ENCODE assay signal across 2 cellular contexts in the genomic region with DNA sequence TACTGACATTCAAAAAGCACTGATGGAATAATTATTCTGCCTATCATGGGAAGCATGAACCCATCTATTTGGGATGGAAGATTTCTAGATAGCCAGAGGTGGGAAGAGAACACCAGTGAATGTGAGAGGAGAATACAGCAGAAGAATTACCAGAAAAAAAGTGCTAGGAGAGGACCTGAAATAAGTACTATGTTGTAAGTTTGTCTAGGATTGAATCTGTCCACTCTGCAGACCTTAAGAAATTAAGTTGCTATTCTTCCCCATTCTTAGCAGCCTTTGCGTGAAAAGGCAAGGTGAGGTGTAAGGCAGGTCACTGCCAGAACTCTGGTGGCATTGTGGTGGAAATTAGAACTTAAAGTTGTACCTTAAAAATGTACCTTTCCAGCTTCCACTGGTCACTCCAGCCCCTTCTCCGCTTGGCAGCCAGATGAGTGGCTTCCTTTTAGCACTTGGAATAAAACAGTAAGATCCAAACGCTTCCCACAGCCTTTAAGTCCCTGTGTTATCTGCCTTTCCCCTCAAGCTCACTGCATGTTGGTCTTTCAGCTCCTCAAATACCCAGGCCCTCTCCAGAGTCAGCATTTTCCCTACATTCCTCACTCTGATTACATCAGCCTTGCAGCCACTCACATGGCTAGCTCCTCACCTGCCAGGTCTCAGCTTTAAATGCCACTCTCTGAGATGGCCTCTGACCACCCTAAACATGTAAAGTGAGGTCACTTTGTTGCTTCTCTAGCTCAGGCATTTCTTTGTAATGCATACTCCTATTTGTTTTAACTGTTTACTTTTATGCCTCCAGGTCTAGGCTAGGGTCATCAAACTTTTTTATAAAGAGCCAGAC.
A peak's percentile ranks its signal among the peaks of the same experiment; 100 is the strongest.
TF ChIP-seq lines count a peak whose summit lies in the region.

No MANE protein-coding gene starts in this region.

TF ChIP-seq in IMR-90, 13 proteins besides CTCF, POLR2A, EP300 and RAD21:
- TF ChIP-seq, protein P1, sequence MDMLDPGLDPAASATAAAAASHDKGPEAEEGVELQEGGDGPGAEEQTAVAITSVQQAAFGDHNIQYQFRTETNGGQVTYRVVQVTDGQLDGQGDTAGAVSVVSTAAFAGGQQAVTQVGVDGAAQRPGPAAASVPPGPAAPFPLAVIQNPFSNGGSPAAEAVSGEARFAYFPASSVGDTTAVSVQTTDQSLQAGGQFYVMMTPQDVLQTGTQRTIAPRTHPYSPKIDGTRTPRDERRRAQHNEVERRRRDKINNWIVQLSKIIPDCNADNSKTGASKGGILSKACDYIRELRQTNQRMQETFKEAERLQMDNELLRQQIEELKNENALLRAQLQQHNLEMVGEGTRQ (IDR thresholded peaks at IDR 0.05; ENCODE audit: low read depth, low read length) = no peak
- TF ChIP-seq CEBPB (IDR thresholded peaks at IDR 0.05; ENCODE audit: low read depth, low read length) = no peak
- TF ChIP-seq MAZ (IDR thresholded peaks at IDR 0.05; ENCODE audit: borderline replicate concordance, low read depth, low read length) = no peak
- no peak for TF ChIP-seq MXI1 (IDR thresholded peaks at IDR 0.05; ENCODE audit: borderline replicate concordance, low read depth, low read length)
- no peak for TF ChIP-seq SMC3 (IDR thresholded peaks at IDR 0.05; ENCODE audit: low read depth, low read length)
- TF ChIP-seq CHD1 (IDR thresholded peaks at IDR 0.05; ENCODE audit: low read depth, low read length) = no peak
- no peak for TF ChIP-seq FOS (IDR thresholded peaks at IDR 0.05; ENCODE audit: low read depth, low read length)
- TF ChIP-seq, protein P2, sequence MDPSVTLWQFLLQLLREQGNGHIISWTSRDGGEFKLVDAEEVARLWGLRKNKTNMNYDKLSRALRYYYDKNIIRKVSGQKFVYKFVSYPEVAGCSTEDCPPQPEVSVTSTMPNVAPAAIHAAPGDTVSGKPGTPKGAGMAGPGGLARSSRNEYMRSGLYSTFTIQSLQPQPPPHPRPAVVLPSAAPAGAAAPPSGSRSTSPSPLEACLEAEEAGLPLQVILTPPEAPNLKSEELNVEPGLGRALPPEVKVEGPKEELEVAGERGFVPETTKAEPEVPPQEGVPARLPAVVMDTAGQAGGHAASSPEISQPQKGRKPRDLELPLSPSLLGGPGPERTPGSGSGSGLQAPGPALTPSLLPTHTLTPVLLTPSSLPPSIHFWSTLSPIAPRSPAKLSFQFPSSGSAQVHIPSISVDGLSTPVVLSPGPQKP (IDR thresholded peaks at IDR 0.05; ENCODE audit: borderline replicate concordance, low read depth, low read length) = no peak
- no peak for TF ChIP-seq RFX5 (IDR thresholded peaks at IDR 0.05; ENCODE audit: low read depth, low read length)
- TF ChIP-seq NFE2L2 (IDR thresholded peaks at IDR 0.05; ENCODE audit: low read depth, low read length) = no peak
- TF ChIP-seq BHLHE40 (IDR thresholded peaks at IDR 0.05; ENCODE audit: low read depth, low read length) = no peak
- TF ChIP-seq MAFK (IDR thresholded peaks at IDR 0.05; ENCODE audit: low read depth, low read length) = no peak
- TF ChIP-seq RCOR1 (IDR thresholded peaks at IDR 0.05; ENCODE audit: insufficient replicate concordance, low read length) = no peak

TF ChIP-seq in K562, 482 proteins besides CTCF, POLR2A, EP300 and RAD21:
- 0 out of 2 replicates have a peak, but pooled peaks have one; percentile 22 for TF ChIP-seq DMBX1 (CRISPR knock-in tag; IDR thresholded peaks at IDR 0.05; ENCODE audit: borderline replicate concordance)
- TF ChIP-seq, protein P3, sequence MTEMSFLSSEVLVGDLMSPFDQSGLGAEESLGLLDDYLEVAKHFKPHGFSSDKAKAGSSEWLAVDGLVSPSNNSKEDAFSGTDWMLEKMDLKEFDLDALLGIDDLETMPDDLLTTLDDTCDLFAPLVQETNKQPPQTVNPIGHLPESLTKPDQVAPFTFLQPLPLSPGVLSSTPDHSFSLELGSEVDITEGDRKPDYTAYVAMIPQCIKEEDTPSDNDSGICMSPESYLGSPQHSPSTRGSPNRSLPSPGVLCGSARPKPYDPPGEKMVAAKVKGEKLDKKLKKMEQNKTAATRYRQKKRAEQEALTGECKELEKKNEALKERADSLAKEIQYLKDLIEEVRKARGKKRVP (CRISPR knock-in tag; IDR thresholded peaks at IDR 0.05) = 0 out of 2 replicates have a peak, but pooled peaks have one; percentile 18
- TF ChIP-seq MEIS2 (IDR thresholded peaks at IDR 0.05; ENCODE audit: partially characterized antibody) = no peak
- TF ChIP-seq FOXM1 (IDR thresholded peaks at IDR 0.05; ENCODE audit: low read depth) = no peak
- no peak for TF ChIP-seq FOXM1 (CRISPR knock-in tag; IDR thresholded peaks at IDR 0.05; ENCODE audit: low read depth)
- TF ChIP-seq, protein P4, sequence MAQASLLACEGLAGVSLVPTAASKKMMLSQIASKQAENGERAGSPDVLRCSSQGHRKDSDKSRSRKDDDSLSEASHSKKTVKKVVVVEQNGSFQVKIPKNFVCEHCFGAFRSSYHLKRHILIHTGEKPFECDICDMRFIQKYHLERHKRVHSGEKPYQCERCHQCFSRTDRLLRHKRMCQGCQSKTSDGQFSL (CRISPR knock-in tag; IDR thresholded peaks at IDR 0.05) = no peak
- TF ChIP-seq, protein P4 (tag; IDR thresholded peaks at IDR 0.05) = no peak
- peak; percentile 30; the same call in 1 of the 2 replicates for TF ChIP-seq EP400 (IDR thresholded peaks at IDR 0.05)
- TF ChIP-seq, protein P5, sequence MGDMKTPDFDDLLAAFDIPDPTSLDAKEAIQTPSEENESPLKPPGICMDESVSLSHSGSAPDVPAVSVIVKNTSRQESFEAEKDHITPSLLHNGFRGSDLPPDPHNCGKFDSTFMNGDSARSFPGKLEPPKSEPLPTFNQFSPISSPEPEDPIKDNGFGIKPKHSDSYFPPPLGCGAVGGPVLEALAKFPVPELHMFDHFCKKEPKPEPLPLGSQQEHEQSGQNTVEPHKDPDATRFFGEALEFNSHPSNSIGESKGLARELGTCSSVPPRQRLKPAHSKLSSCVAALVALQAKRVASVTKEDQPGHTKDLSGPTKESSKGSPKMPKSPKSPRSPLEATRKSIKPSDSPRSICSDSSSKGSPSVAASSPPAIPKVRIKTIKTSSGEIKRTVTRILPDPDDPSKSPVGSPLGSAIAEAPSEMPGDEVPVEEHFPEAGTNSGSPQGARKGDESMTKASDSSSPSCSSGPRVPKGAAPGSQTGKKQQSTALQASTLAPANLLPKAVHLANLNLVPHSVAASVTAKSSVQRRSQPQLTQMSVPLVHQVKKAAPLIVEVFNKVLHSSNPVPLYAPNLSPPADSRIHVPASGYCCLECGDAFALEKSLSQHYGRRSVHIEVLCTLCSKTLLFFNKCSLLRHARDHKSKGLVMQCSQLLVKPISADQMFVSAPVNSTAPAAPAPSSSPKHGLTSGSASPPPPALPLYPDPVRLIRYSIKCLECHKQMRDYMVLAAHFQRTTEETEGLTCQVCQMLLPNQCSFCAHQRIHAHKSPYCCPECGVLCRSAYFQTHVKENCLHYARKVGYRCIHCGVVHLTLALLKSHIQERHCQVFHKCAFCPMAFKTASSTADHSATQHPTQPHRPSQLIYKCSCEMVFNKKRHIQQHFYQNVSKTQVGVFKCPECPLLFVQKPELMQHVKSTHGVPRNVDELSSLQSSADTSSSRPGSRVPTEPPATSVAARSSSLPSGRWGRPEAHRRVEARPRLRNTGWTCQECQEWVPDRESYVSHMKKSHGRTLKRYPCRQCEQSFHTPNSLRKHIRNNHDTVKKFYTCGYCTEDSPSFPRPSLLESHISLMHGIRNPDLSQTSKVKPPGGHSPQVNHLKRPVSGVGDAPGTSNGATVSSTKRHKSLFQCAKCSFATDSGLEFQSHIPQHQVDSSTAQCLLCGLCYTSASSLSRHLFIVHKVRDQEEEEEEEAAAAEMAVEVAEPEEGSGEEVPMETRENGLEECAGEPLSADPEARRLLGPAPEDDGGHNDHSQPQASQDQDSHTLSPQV (IDR thresholded peaks at IDR 0.05) = 0 out of 2 replicates have a peak, but pooled peaks have one; percentile 23
- 0 out of 2 replicates have a peak, but pooled peaks have one; percentile 24 for TF ChIP-seq CXXC5 (CRISPR knock-in tag; IDR thresholded peaks at IDR 0.05)
- TF ChIP-seq ZNF133 (CRISPR knock-in tag; IDR thresholded peaks at IDR 0.05) = no peak
- TF ChIP-seq POLR2AphosphoS5 (IDR thresholded peaks at IDR 0.05; ENCODE audit: control insufficient read depth, insufficient read depth, low read depth, low read length) = peak; percentile 33; the same call in 1 of the 2 replicates
